13 cellular contexts compared by ENCODE assay signal in genomic region chr10:132631348-132631735, GRCh38.
A peak's percentile ranks its signal among the peaks of the same experiment; 100 is the strongest.
DNase-seq lines count a peak whose midpoint lies in the region; TF ChIP-seq lines count a peak whose summit lies in the region.
"Had no signal": no experiment of that assay in that cellular context is flagged by ENCODE, and none has a peak within 500 bp of the region (broad histone marks: within the 10 kb centered on the region; RNA-seq: fewer than 3 reads in every experiment).

No MANE protein-coding gene starts in this region.

- no peaks in the 10 kb centered on the region for H3K9me3 ChIP-seq in adrenal gland (replicated peaks in 1 of 3)
- H3K9me3 ChIP-seq in suprapubic skin: no peaks in the 10 kb centered on the region
- H3K9me3 ChIP-seq in HAP-1: no peaks in the 10 kb centered on the region

- DNase-seq in adrenal gland: peak; percentile 60 to 90 (median 77)
- DNase-seq in fibroblast of mammary gland (ENCODE audit: low read depth): peak; percentile 18
- no peak for DNase-seq in mesothelial cell of epicardium (ENCODE audit: low spot score in 2 of 2, unreplicated experiment in 2 of 2)
- DNase-seq in suprapubic skin (ENCODE audit: low spot score in 2 of 2): peak; percentile 58 to 83
- DNase-seq in cortex of kidney (lab: John Stamatoyannopoulos, UW): no peak
- DNase-seq in HAP-1 (ENCODE audit: low spot score in 2 of 2): no peak
- DNase-seq in KG1 (lab: John Stamatoyannopoulos, UW): no peak
- DNase-seq in HUDEP-2 (lab: John Stamatoyannopoulos, UW; ENCODE audit: unreplicated experiment in 76 of 76): no peak
- DNase-seq: activated T-cell treated with anti-CD3 and anti-CD28 coated beads, Interleukin-2, amount 50 U/mL, for 1 hour; naive thymus-derived CD8-positive, alpha-beta T cell; NCI-H345; SHP77; stimulated activated CD4-positive, alpha-beta T cell treated with anti-CD3 and anti-CD28 coated beads, Interleukin-2, amount 100 ng/mL, for 48 hours had no signal

- H3K27me3 ChIP-seq in adrenal gland (no peaks in the 10 kb centered on the region), suprapubic skin (no peaks in the 10 kb centered on the region), HAP-1 (ENCODE audit: low read depth) (no peaks in the 10 kb centered on the region)

- intact Hi-C loops in adrenal gland (cut with DNase I): no loop called here

- H3K4me1 ChIP-seq in adrenal gland (replicated peaks in 1 of 2) (peaks cover 18 to 62% of the 10 kb centered on the region in 2 donors), suprapubic skin (peaks cover 70% of the 10 kb centered on the region), HAP-1 (no peaks in the 10 kb centered on the region)

- peaks cover 52% of the 10 kb centered on the region for H3K4me1 Mint-ChIP-seq in mesothelial cell of epicardium

- no peaks in the 10 kb centered on the region for H3K27me3 Mint-ChIP-seq in mesothelial cell of epicardium (ENCODE audit: low read depth)
- H3K27me3 Mint-ChIP-seq: naive thymus-derived CD8-positive, alpha-beta T cell had no signal

- in situ Hi-C loops in HAP-1 (cut with MboI; ENCODE audit: low sequenced_read_pairs): loop anchor here (5.0 to 25.0 kb wide), 2 partner anchors 169 to 419 kb away; no protein-coding TSS in a partner anchor

- peak overlapping the region; percentile 30 to 94 (median 85) for H3K27ac ChIP-seq in adrenal gland
- peak overlapping the region; percentile 71 for H3K27ac ChIP-seq in suprapubic skin

- 26 to 50% (median 35%) methylated on average over 14 to 17 of the region's 17 CpGs for WGBS in adrenal gland, 4 donors
- WGBS in suprapubic skin: 27% methylated on average over 16 of the region's 17 CpGs

- no peaks in the 10 kb centered on the region for H3K9me3 Mint-ChIP-seq in mesothelial cell of epicardium
- H3K9me3 Mint-ChIP-seq: naive thymus-derived CD8-positive, alpha-beta T cell had no signal

- peak overlapping the region; percentile 77 for H3K27ac Mint-ChIP-seq in mesothelial cell of epicardium

- H3K4me3 Mint-ChIP-seq in mesothelial cell of epicardium: no peak overlapping the region
- H3K4me3 Mint-ChIP-seq: naive thymus-derived CD8-positive, alpha-beta T cell had no signal

- no peak overlapping the region for H3K4me3 ChIP-seq in adrenal gland
- H3K4me3 ChIP-seq in fibroblast of mammary gland (ENCODE audit: control insufficient read depth, low read depth, low read length): no peak overlapping the region
- no peak overlapping the region for H3K4me3 ChIP-seq in suprapubic skin
- H3K4me3 ChIP-seq in HAP-1: no peak overlapping the region

- no peaks in the 10 kb centered on the region for H3K36me3 Mint-ChIP-seq in mesothelial cell of epicardium

- TF ChIP-seq CTCF in adrenal gland (IDR thresholded peaks at IDR 0.05): peak in 1 of 6 experiments; percentile 13
- TF ChIP-seq CTCF in fibroblast of mammary gland (conservative IDR thresholded peaks at IDR 0.05; ENCODE audit: control insufficient read depth, insufficient read depth, low read depth, low read length): no peak
- TF ChIP-seq CTCF in mesothelial cell of epicardium (IDR thresholded peaks at IDR 0.05; ENCODE audit: unreplicated experiment): no peak
- no peak for TF ChIP-seq CTCF in suprapubic skin (IDR thresholded peaks at IDR 0.05)

- TF ChIP-seq EP300 in suprapubic skin (IDR thresholded peaks at IDR 0.05): no peak

- TF ChIP-seq POLR2A in adrenal gland (IDR thresholded peaks at IDR 0.05): peak in 1 of 2 donors; percentile 12
- no peak for TF ChIP-seq POLR2A in suprapubic skin (IDR thresholded peaks at IDR 0.05)

- H3K36me3 ChIP-seq in adrenal gland (replicated peaks in 1 of 2): no peaks in the 10 kb centered on the region
- no peaks in the 10 kb centered on the region for H3K36me3 ChIP-seq in suprapubic skin
- no peaks in the 10 kb centered on the region for H3K36me3 ChIP-seq in HAP-1 (replicated peaks)

Comparison
In these comparisons a context has a peak if more than half of its experiments do, and no peak if none do; other contexts are left out.
1. DNase-seq: peak in adrenal gland (7 of 7), fibroblast of mammary gland (single experiment) and suprapubic skin (2 of 2); none in mesothelial cell of epicardium (0 of 2), cortex of kidney (single experiment), HAP-1 (0 of 2), KG1 (single experiment) and HUDEP-2 (0 of 76).